Comparison of ENCODE assay signal across 13 cellular contexts in genomic region chr7:75663302-75663907, GRCh38.
DNase-seq lines count a peak whose midpoint lies in the region; ATAC-seq and TF ChIP-seq lines count a peak whose summit lies in the region.
"Had no signal": no experiment of that assay in that cellular context is flagged by ENCODE, and none has a peak within 500 bp of the region (broad histone marks: within the 10 kb centered on the region; RNA-seq: fewer than 3 reads in every experiment).

No MANE protein-coding gene starts in this region.

- H3K27me3 ChIP-seq in psoas muscle (ENCODE audit: insufficient read depth in 3 of 3, low read length in 2 of 3), result no peaks in the 10 kb centered on the region

- no peaks in the 10 kb centered on the region for H3K36me3 ChIP-seq in psoas muscle (ENCODE audit: insufficient read depth in 1 of 2, low read depth in 1 of 2)

- ATAC-seq in GM19023 (IDR thresholded peaks at IDR 0.05; ENCODE audit: unreplicated experiment), result peak; percentile 57
- peak; percentile 57 for ATAC-seq in HG02642 (IDR thresholded peaks at IDR 0.05; ENCODE audit: poor library complexity, unreplicated experiment)
- ATAC-seq in psoas muscle, result no peak

- 61 to 88% (median 63%) methylated on average over 8 of the region's 8 CpGs for WGBS in psoas muscle, 3 donors

- no peak overlapping the region for H3K27ac ChIP-seq in psoas muscle
- H3K27ac ChIP-seq: parathyroid adenoma had no signal

- H3K4me3 Mint-ChIP-seq in IgD-negative memory B cell, result peak overlapping the region; percentile 6 to 77 (median 57)
- no peak overlapping the region for H3K4me3 Mint-ChIP-seq in mesothelial cell of epicardium

- H3K36me3 Mint-ChIP-seq in IgD-negative memory B cell (peaks cover 3% of the 10 kb centered on the region), mesothelial cell of epicardium (no peaks in the 10 kb centered on the region)

- intact Hi-C loops in psoas muscle (cut with DNase I), result no loop called here

- DNase-seq in pons (ENCODE audit: low spot score), result peak; percentile 31
- no peak for DNase-seq in T-helper 1 cell
- no peak for DNase-seq in psoas muscle
- no peak for DNase-seq in mesothelial cell of epicardium (ENCODE audit: low spot score in 2 of 2, unreplicated experiment in 2 of 2)
- DNase-seq in DMS153 (lab: John Stamatoyannopoulos, UW), result no peak
- DNase-seq: activated gamma-delta T cell treated with Interleukin-2 at 50 U/mL for 16 hours, GDM1, NCI-H226, T-helper 17 cell had no signal

- no peak overlapping the region for H3K4me3 ChIP-seq in psoas muscle

- no peaks in the 10 kb centered on the region for H3K9me3 ChIP-seq in psoas muscle

- peak overlapping the region in 2 of 3 donors; percentile 13 to 71 for H3K27ac Mint-ChIP-seq in IgD-negative memory B cell
- no peak overlapping the region for H3K27ac Mint-ChIP-seq in mesothelial cell of epicardium

- H3K4me1 Mint-ChIP-seq in IgD-negative memory B cell, result peaks cover 11 to 12% (median 12%) of the 10 kb centered on the region in 3 donors
- peaks cover 9% of the 10 kb centered on the region for H3K4me1 Mint-ChIP-seq in mesothelial cell of epicardium

- TF ChIP-seq CTCF in psoas muscle (IDR thresholded peaks at IDR 0.05) (no peak), mesothelial cell of epicardium (IDR thresholded peaks at IDR 0.05; ENCODE audit: unreplicated experiment) (no peak)

- no peaks in the 10 kb centered on the region for H3K9me3 Mint-ChIP-seq in IgD-negative memory B cell
- no peaks in the 10 kb centered on the region for H3K9me3 Mint-ChIP-seq in mesothelial cell of epicardium

- no peaks in the 10 kb centered on the region for H3K27me3 Mint-ChIP-seq in IgD-negative memory B cell
- no peaks in the 10 kb centered on the region for H3K27me3 Mint-ChIP-seq in mesothelial cell of epicardium (ENCODE audit: low read depth)
- H3K27me3 Mint-ChIP-seq: T-helper 17 cell had no signal

- peaks cover 4% of the 10 kb centered on the region for H3K4me1 ChIP-seq in psoas muscle
- H3K4me1 ChIP-seq: parathyroid adenoma had no signal

Comparison
In these comparisons a context has a peak if more than half of its experiments do, and no peak if none do; other contexts are left out.
1. ATAC-seq: peak in GM19023 (single experiment) and HG02642 (single experiment); none in psoas muscle (0 of 4).